21 cellular contexts compared by ENCODE assay signal in genomic region chr17:77877674-77878355, GRCh38.
"Had no signal": no experiment of that assay in that cellular context is flagged by ENCODE, and none has a peak within 500 bp of the region (broad histone marks: within the 10 kb centered on the region; RNA-seq: fewer than 3 reads in every experiment).

No MANE protein-coding gene starts in this region.

- ATAC-seq: activated CD4-positive, alpha-beta T cell treated with anti-CD3 and anti-CD28 coated beads for 36 hours; activated CD8-positive, alpha-beta T cell treated with anti-CD3 and anti-CD28 coated beads, Interleukin-2, amount 10 ng/mL, durations not matched to agents 7 days and 5 days; foreskin keratinocyte; natural killer cell treated with Interleukin-12 subunit alpha and Interleukin-12 subunit beta and Interleukin-15 and Interleukin-18, amount 100 ng/mL, for 72 hours; pancreas had no signal

- H3K4me1 ChIP-seq: foreskin keratinocyte had no signal

- H3K27ac Mint-ChIP-seq: activated CD4-positive, alpha-beta T cell treated with anti-CD3 and anti-CD28 coated beads for 36 hours; activated CD8-positive, alpha-beta T cell treated with anti-CD3 and anti-CD28 coated beads, Interleukin-2, amount 10 ng/mL, durations not matched to agents 7 days and 5 days; activated naive CD8-positive, alpha-beta T cell treated with anti-CD3 and anti-CD28 coated beads for 36 hours; natural killer cell treated with Interleukin-12 subunit alpha and Interleukin-12 subunit beta and Interleukin-15 and Interleukin-18, amount 100 ng/mL, for 72 hours had no signal

- H3K27ac ChIP-seq: foreskin keratinocyte, left ventricle myocardium inferior, pancreas, sigmoid colon, stomach, thoracic aorta, upper lobe of right lung had no signal

- DNase-seq: activated CD4-positive, alpha-beta T cell treated with anti-CD3 and anti-CD28 coated beads for 36 hours; activated CD8-positive, alpha-beta memory T cell treated with anti-CD3 and anti-CD28 coated beads, Interleukin-2, amount 50 U/mL, for 4 hours; activated CD8-positive, alpha-beta T cell treated with anti-CD3 and anti-CD28 coated beads, Interleukin-2, amount 10 ng/mL, durations not matched to agents 7 days and 5 days; activated gamma-delta T cell; activated naive CD8-positive, alpha-beta T cell treated with anti-CD3 and anti-CD28 coated beads for 36 hours; activated T-cell treated with anti-CD3 and anti-CD28 coated beads, Interleukin-2, amount 50 U/mL, for 48 hours; anterior cingulate cortex; cerebellar nuclear complex; effector CD8-positive, alpha-beta T cell; foreskin keratinocyte; glutamatergic neuron; hypothalamus; left ventricle myocardium inferior; mesenchymal stem cell; sigmoid colon; spleen; stomach; upper lobe of right lung had no signal

- H3K36me3 ChIP-seq: left ventricle myocardium inferior, pancreas, sigmoid colon, spleen, stomach, thoracic aorta, upper lobe of right lung had no signal

- H3K4me3 Mint-ChIP-seq: activated CD4-positive, alpha-beta T cell treated with anti-CD3 and anti-CD28 coated beads for 36 hours; activated CD8-positive, alpha-beta T cell treated with anti-CD3 and anti-CD28 coated beads, Interleukin-2, amount 10 ng/mL, durations not matched to agents 7 days and 5 days; activated naive CD8-positive, alpha-beta T cell treated with anti-CD3 and anti-CD28 coated beads for 36 hours; natural killer cell treated with Interleukin-12 subunit alpha and Interleukin-12 subunit beta and Interleukin-15 and Interleukin-18, amount 100 ng/mL, for 72 hours had no signal

- H3K9me3 ChIP-seq: pancreas, upper lobe of right lung had no signal

- H3K27me3 ChIP-seq: sigmoid colon, spleen, upper lobe of right lung had no signal

- H3K4me3 ChIP-seq: left ventricle myocardium inferior, pancreas, sigmoid colon, spleen, stomach, thoracic aorta, upper lobe of right lung had no signal

- H3K27me3 Mint-ChIP-seq: activated naive CD8-positive, alpha-beta T cell treated with anti-CD3 and anti-CD28 coated beads for 36 hours had no signal

- FAIRE-seq: pancreas had no signal
